In genomic region chr4:169818063-169818679, GRCh38 we compare ENCODE assay signal across 1 cellular context.
TF ChIP-seq lines count a peak whose summit lies in the region.

No MANE protein-coding gene starts in this region.

TF ChIP-seq in SK-N-SH, 30 proteins besides CTCF, POLR2A, EP300 and RAD21 (continued from another document):
- TF ChIP-seq USF1 (IDR thresholded peaks at IDR 0.05; ENCODE audit: borderline replicate concordance, low read depth) (no peak), SIN3A (IDR thresholded peaks at IDR 0.05; ENCODE audit: borderline replicate concordance, low read depth, low read length) (no peak), TAF1 (IDR thresholded peaks at IDR 0.05; ENCODE audit: borderline replicate concordance, low read depth, low read length) (no peak), RXRA (IDR thresholded peaks at IDR 0.05; ENCODE audit: borderline replicate concordance, low read depth) (no peak), NRF1 (IDR thresholded peaks at IDR 0.05; ENCODE audit: low read depth, low read length) (no peak), MEF2A (IDR thresholded peaks at IDR 0.05; ENCODE audit: borderline replicate concordance, low read depth) (no peak), PBX3 (IDR thresholded peaks at IDR 0.05) (no peak), TCF12 (IDR thresholded peaks at IDR 0.05) (no peak), FOSL2 (IDR thresholded peaks at IDR 0.05; ENCODE audit: borderline replicate concordance, low read depth) (no peak), FOXJ3 (CRISPR knock-in tag; IDR thresholded peaks at IDR 0.05) (no peak), RFX5 (IDR thresholded peaks at IDR 0.05; ENCODE audit: low read length) (no peak), GATA2 (CRISPR knock-in tag; IDR thresholded peaks at IDR 0.05) (no peak), USF2 (IDR thresholded peaks at IDR 0.05; ENCODE audit: borderline replicate concordance, low read depth, low read length) (no peak), ZBTB33 (IDR thresholded peaks at IDR 0.05; ENCODE audit: borderline replicate concordance, low read depth) (no peak), YY1 (IDR thresholded peaks at IDR 0.05; ENCODE audit: low read depth) (no peak), ELF1 (IDR thresholded peaks at IDR 0.05) (no peak), GABPA (IDR thresholded peaks at IDR 0.05; ENCODE audit: low read depth) (no peak), TEAD4 (IDR thresholded peaks at IDR 0.05; ENCODE audit: borderline replicate concordance, insufficient read depth) (no peak)
